Comparison of ENCODE assay signal across 8 cellular contexts in genomic region chr14:20680843-20681347, GRCh38. TPM values are rescaled to one million over a fixed set of nuclear protein-coding genes. Genes with fewer than 3 reads are reported as not detected.
DNase-seq lines count a peak whose midpoint lies in the region; ATAC-seq, FAIRE-seq and TF ChIP-seq lines count a peak whose summit lies in the region.

No MANE protein-coding gene starts in this region.

- peak overlapping the region; percentile 60 to 79 for H3K4me2 ChIP-seq in H1 (ENCODE audit: insufficient read depth in 1 of 2, low read depth in 2 of 2, low read length in 2 of 2)

- H3K4me1 ChIP-seq in heart right ventricle (peaks cover 0 to 52% (median 12%) of the 10 kb centered on the region in 9 donors), H1 (replicated peaks in 1 of 4; ENCODE audit: control insufficient read depth in 3 of 4, insufficient read depth in 4 of 4, low read length in 3 of 4) (peaks cover 0 to 8% (median 4%) of the 10 kb centered on the region in 4 experiments; a peak in 5 of 7 replicates), pancreas (peaks cover 7 to 13% (median 10%) of the 10 kb centered on the region in 3 donors)

- peak overlapping the region; percentile 14 to 99 (median 86) for H3K4me3 ChIP-seq in heart right ventricle
- H3K4me3 ChIP-seq in H1 (ENCODE audit: extremely low read depth in 1 of 4, insufficient read depth in 2 of 4, low read depth in 3 of 4, low read length in 4 of 4) = peak overlapping the region; percentile 67 to 99 (median 98)
- H3K4me3 ChIP-seq in pancreas = peak overlapping the region in 3 of 4 donors; percentile 54 to 65 (median 58)

- H2AK5ac ChIP-seq in H1 (ENCODE audit: low read depth, low read length) = no peak overlapping the region

- CTCF ChIA-PET in H1 (lab: Charles Lee; ENCODE audit: partially characterized antibody) = interaction anchor here (0.9 to 16.7 kb wide), 14 partner anchors 10 to 291 kb away, joined by 3 to 282 read pairs (median 7); partner anchors contain the start of gene RNASE1

- FAIRE-seq in H1 (lab: Jason Lieb, UNC) (no peak), pancreas (lab: Jason Lieb, UNC) (no peak)

- POLR2A ChIA-PET in H1 (lab: Charles Lee; ENCODE audit: partially characterized antibody) = interaction anchor here (0.9 to 2.3 kb wide), 12 partner anchors 12 to 348 kb away, joined by 3 to 8 read pairs (median 6); partner anchors contain the start of genes APEX1 and OSGEP

- H2BK20ac ChIP-seq in H1 (ENCODE audit: low read length) = no peak overlapping the region

- no peak overlapping the region for H2BK15ac ChIP-seq in H1 (ENCODE audit: low read length)

- peak overlapping the region in 1 of 4 experiments; percentile 25; a peak in 2 of 7 replicates for H3K9ac ChIP-seq in H1 (replicated peaks in 1 of 4; ENCODE audit: extremely low read depth in 1 of 4, low read depth in 3 of 4, low read length in 3 of 4)

- H3K23me2 ChIP-seq in H1 (ENCODE audit: low read depth, low read length) = peaks cover 27% of the 10 kb centered on the region

- no peak overlapping the region for H4K8ac ChIP-seq in H1 (ENCODE audit: extremely low read depth, insufficient read depth, low read length)

- H3K56ac ChIP-seq in H1 (replicated peaks; ENCODE audit: insufficient read length, low read depth, low read length) = no peak overlapping the region

- no peak overlapping the region for H4K5ac ChIP-seq in H1 (ENCODE audit: insufficient read length, low read depth, low read length)

- TF ChIP-seq POLR2A in H1 (IDR thresholded peaks at IDR 0.05; ENCODE audit: control extremely low read depth in 1 of 2, low read depth in 2 of 2, low read length in 2 of 2) = no peak

- no peak overlapping the region for H3K14ac ChIP-seq in H1 (ENCODE audit: insufficient read length)

- DNase-seq in heart right ventricle = no peak
- DNase-seq in left ventricle myocardium superior = no peak
- DNase-seq in H1 (ENCODE audit: low read depth in 1 of 2, low spot score in 2 of 2) = no peak
- no peak for DNase-seq in pancreas
- no peak for DNase-seq in NCI-H1048 (lab: John Stamatoyannopoulos, UW)
- DNase-seq in NCI-H146 (lab: John Stamatoyannopoulos, UW) = no peak

- no peaks in the 10 kb centered on the region for H3K79me2 ChIP-seq in H1 (ENCODE audit: control insufficient read depth in 1 of 2, insufficient read depth in 2 of 2, low read length in 2 of 2)

- no peak for TF ChIP-seq EP300 in H1 (IDR thresholded peaks at IDR 0.05; ENCODE audit: borderline replicate concordance in 1 of 2, low read depth in 2 of 2, low read length in 2 of 2)

- 14 to 17% methylated on average over 7 of the region's 7 CpGs for WGBS in heart right ventricle, 2 donors
- 30% methylated on average over 7 of the region's 7 CpGs; no CpG with 5 or more reads in 1 of the 2 experiments for WGBS in H1 (ENCODE audit: extremely low coverage in 1 of 2, insufficient coverage in 1 of 2, insufficient read length in 1 of 2, insufficient replicate concordance in 2 of 2, low coverage in 1 of 2, low lambda C conversion rate in 2 of 2, missing lambda C conversion rate in 1 of 2), 2 experiments
- WGBS in pancreas, 2 donors = 9 to 11% methylated on average over 7 of the region's 7 CpGs

- H2BK120ac ChIP-seq in H1 (replicated peaks; ENCODE audit: low read depth, low read length) = no peak overlapping the region

- intact Hi-C loops in heart right ventricle (cut with DNase I) (loop anchor here (2.0 to 10.0 kb wide), 17 partner anchors 49 to 424 kb away; partner anchors contain the start of genes PIP4P1 (in 5 of the 10), TEP1 (in 5 of the 10), CCNB1IP1 (in 3 of the 10) and PARP2 (in 2 of the 10)), left ventricle myocardium superior (cut with micrococcal nuclease) (loop anchor here (5.0 kb wide), 1 partner anchor 69 kb away; no protein-coding TSS in a partner anchor), pancreas (cut with DNase I) (loop anchor here in 1 of 3 donors (10.0 kb wide), 1 partner anchor 66 kb away; no protein-coding TSS in a partner anchor)

- TF ChIP-seq RAD21 in H1 (IDR thresholded peaks at IDR 0.05 in 1 of 2, conservative IDR thresholded peaks at IDR 0.05 in 1 of 2; ENCODE audit: low read depth in 2 of 2, low read length in 2 of 2) = no peak

- no peak for ATAC-seq in heart right ventricle
- ATAC-seq in left ventricle myocardium superior = no peak
- ATAC-seq in HG03432 (IDR thresholded peaks at IDR 0.05; ENCODE audit: unreplicated experiment) = peak; percentile 28
- ATAC-seq in pancreas = peak in 1 of 4 donors; percentile 7
- no peak for ATAC-seq in activated CD4-positive, CD25-positive, alpha-beta regulatory T cell treated with anti-CD3 and anti-CD28 coated beads, Interleukin-2, amount 50 U/mL, for 24 hours

- no peak overlapping the region for H3K4ac ChIP-seq in H1 (replicated peaks; ENCODE audit: insufficient read length, low read depth, low read length)

- no peak overlapping the region for H4K91ac ChIP-seq in H1 (replicated peaks; ENCODE audit: insufficient read length, low read length)

- H3K27me3 ChIP-seq in heart right ventricle (no peaks in the 10 kb centered on the region), H1 (replicated peaks in 1 of 4; ENCODE audit: control insufficient read depth in 3 of 4, extremely low read depth in 1 of 4, insufficient read depth in 3 of 4, low read length in 3 of 4) (no peaks in the 10 kb centered on the region), pancreas (no peaks in the 10 kb centered on the region)

- H2AFZ ChIP-seq in H1 (ENCODE audit: low read length) = peak overlapping the region; percentile 97

- no peak overlapping the region for H2BK12ac ChIP-seq in H1 (ENCODE audit: low read depth, low read length)

- H3K9me3 ChIP-seq in heart right ventricle = no peaks in the 10 kb centered on the region
- no peaks in the 10 kb centered on the region for H3K9me3 ChIP-seq in H1 (ENCODE audit: insufficient read depth in 2 of 2, low read depth in 1 of 2, low read length in 1 of 2)
- no peaks in the 10 kb centered on the region for H3K9me3 ChIP-seq in pancreas

- H3K36me3 ChIP-seq in heart right ventricle (no peaks in the 10 kb centered on the region), H1 (ENCODE audit: control insufficient read depth in 2 of 4, insufficient read depth in 4 of 4, low read length in 3 of 4) (no peaks in the 10 kb centered on the region), pancreas (no peaks in the 10 kb centered on the region)

- peak overlapping the region in 9 of 10 donors; percentile 98 to 100 (median 100) for H3K27ac ChIP-seq in heart right ventricle
- H3K27ac ChIP-seq in H1 (ENCODE audit: low read depth, low read length) = no peak overlapping the region
- peak overlapping the region; percentile 96 to 99 (median 99) for H3K27ac ChIP-seq in pancreas

- no peak overlapping the region for H3K23ac ChIP-seq in H1 (ENCODE audit: insufficient read length)

- no peak for TF ChIP-seq CTCF in heart right ventricle (IDR thresholded peaks at IDR 0.05)
- no peak for TF ChIP-seq CTCF in H1 (IDR thresholded peaks at IDR 0.05; ENCODE audit: control extremely low read depth in 1 of 3, insufficient read depth in 1 of 3, low read depth in 1 of 3, low read length in 3 of 3)
- no peak for TF ChIP-seq CTCF in pancreas (IDR thresholded peaks at IDR 0.05)

- H3K79me1 ChIP-seq in H1 (ENCODE audit: low read depth, low read length) = no peaks in the 10 kb centered on the region

- no peak overlapping the region for H3K18ac ChIP-seq in H1 (ENCODE audit: extremely low read depth, low read length)

- no peak overlapping the region; the same call in 1 of the 2 replicates for H2BK5ac ChIP-seq in H1 (ENCODE audit: low read depth, low read length)

- no peaks in the 10 kb centered on the region for H4K20me1 ChIP-seq in H1 (replicated peaks in 1 of 2; ENCODE audit: control insufficient read depth in 1 of 2, insufficient read depth in 2 of 2, low read length in 2 of 2)

RNA-seq across cellular contexts. Expression of gene RNASE4, which starts 3.5 kb away (rescaled TPM):
- total RNA-seq in heart right ventricle (10 to 100 TPM in 2 of 10 donors, 1 to 10 TPM in 8; 2.3 to 13.6 (median 4.4) TPM), left ventricle myocardium superior (8.1 TPM), pancreas (10 to 100 TPM; 13.6 to 26.7 (median 15.4) TPM)
- polyA plus RNA-seq in heart right ventricle (10 to 100 TPM; 11.2 to 16.2 TPM), H1 (2011; rRNA removed) (3.5 and 3.7 TPM in 2 replicates), pancreas (10 to 100 TPM in 1 of 2 donors, 1 to 10 TPM in 1; 9.6 to 24.7 TPM)
- 0.38 and 0.61 TPM in 2 replicates for total RNA-seq in H1 (2021; fragmentation: NEBNext Ultra II Directional; extraction: Animal tissue kit (Norgen Biotek cat#: 25700))
- 3.5 TPM for polyA plus RNA-seq in H1 (2011; cell fraction: cytosol; rRNA removed)
- polyA plus RNA-seq in H1 (2011; cell fraction: nucleus; rRNA removed) = 3.5 TPM
- 2.1 to 3.1 TPM (median 2.3 TPM) in 4 replicates for polyA plus RNA-seq in H1 (2012, experiment 1 of 2)
- 0.46 TPM for polyA plus RNA-seq in H1 (2012, experiment 2 of 2)
- polyA plus RNA-seq in H1 (2013, experiment 1 of 2) = 2.4 TPM
- 2.6 TPM for polyA plus RNA-seq in H1 (2013, experiment 2 of 2)
- polyA minus RNA-seq in H1 (2011; rRNA and poly(A)+ RNA removed) = 5.9 and 7.7 TPM in 2 replicates
- 3.3 TPM for polyA minus RNA-seq in H1 (2011; cell fraction: cytosol; rRNA and poly(A)+ RNA removed)
- 1.00 TPM for polyA minus RNA-seq in H1 (2011; cell fraction: nucleus; rRNA and poly(A)+ RNA removed)

RNA-seq across cellular contexts. Expression of gene ANG, which starts 7.7 kb away (rescaled TPM):
- total RNA-seq in heart right ventricle (1 to 10 TPM in 9 of 10 donors, under 1 TPM in 1; 0.79 to 4.1 (median 2.2) TPM), left ventricle myocardium superior (4.0 TPM), pancreas (10 to 100 TPM in 5 of 6 donors, 1 to 10 TPM in 1; 9.8 to 16.0 (median 13.3) TPM)
- polyA plus RNA-seq in heart right ventricle (1 to 10 TPM; 5.4 to 7.0 TPM), H1 (2011; rRNA removed) (4.4 and 4.6 TPM in 2 replicates), pancreas (10 to 100 TPM; 11.8 to 14.7 TPM)
- 2.2 and 4.3 TPM in 2 replicates for total RNA-seq in H1 (2021; fragmentation: NEBNext Ultra II Directional; extraction: Animal tissue kit (Norgen Biotek cat#: 25700))
- 4.7 TPM for polyA plus RNA-seq in H1 (2011; cell fraction: cytosol; rRNA removed)
- polyA plus RNA-seq in H1 (2011; cell fraction: nucleus; rRNA removed) = 3.4 TPM
- polyA plus RNA-seq in H1 (2012, experiment 1 of 2) = 4.9 to 6.1 TPM (median 5.8 TPM) in 4 replicates
- 13.5 TPM for polyA plus RNA-seq in H1 (2012, experiment 2 of 2)
- 7.0 TPM for polyA plus RNA-seq in H1 (2013, experiment 1 of 2)
- 8.2 TPM for polyA plus RNA-seq in H1 (2013, experiment 2 of 2)
- 5.2 and 5.8 TPM in 2 replicates for polyA minus RNA-seq in H1 (2011; rRNA and poly(A)+ RNA removed)
- polyA minus RNA-seq in H1 (2011; cell fraction: cytosol; rRNA and poly(A)+ RNA removed) = 2.6 TPM
- polyA minus RNA-seq in H1 (2011; cell fraction: nucleus; rRNA and poly(A)+ RNA removed) = 1.3 TPM

RNA-seq across cellular contexts. Expression of gene OR6S1, which starts 39.4 kb away (rescaled TPM):
- total RNA-seq in heart right ventricle (not detected), left ventricle myocardium superior (not detected), pancreas (not detected)
- polyA plus RNA-seq in heart right ventricle (not detected), H1 (2011; rRNA removed) (not detected in 2 replicates), pancreas (not detected)
- not detected in 2 replicates for total RNA-seq in H1 (2021; fragmentation: NEBNext Ultra II Directional; extraction: Animal tissue kit (Norgen Biotek cat#: 25700))
- not detected for polyA plus RNA-seq in H1 (2011; cell fraction: cytosol; rRNA removed)
- polyA plus RNA-seq in H1 (2011; cell fraction: nucleus; rRNA removed) = not detected
- polyA plus RNA-seq in H1 (2012, experiment 1 of 2) = not detected in 4 replicates
- not detected for polyA plus RNA-seq in H1 (2012, experiment 2 of 2)
- polyA plus RNA-seq in H1 (2013, experiment 1 of 2) = not detected
- not detected for polyA plus RNA-seq in H1 (2013, experiment 2 of 2)
- 0.17 TPM in 1 of 2 replicates, not detected in the other for polyA minus RNA-seq in H1 (2011; rRNA and poly(A)+ RNA removed)
- polyA minus RNA-seq in H1 (2011; cell fraction: cytosol; rRNA and poly(A)+ RNA removed) = not detected
- not detected for polyA minus RNA-seq in H1 (2011; cell fraction: nucleus; rRNA and poly(A)+ RNA removed)
